Comparison of ENCODE assay signal across 8 cellular contexts in the genomic region with DNA sequence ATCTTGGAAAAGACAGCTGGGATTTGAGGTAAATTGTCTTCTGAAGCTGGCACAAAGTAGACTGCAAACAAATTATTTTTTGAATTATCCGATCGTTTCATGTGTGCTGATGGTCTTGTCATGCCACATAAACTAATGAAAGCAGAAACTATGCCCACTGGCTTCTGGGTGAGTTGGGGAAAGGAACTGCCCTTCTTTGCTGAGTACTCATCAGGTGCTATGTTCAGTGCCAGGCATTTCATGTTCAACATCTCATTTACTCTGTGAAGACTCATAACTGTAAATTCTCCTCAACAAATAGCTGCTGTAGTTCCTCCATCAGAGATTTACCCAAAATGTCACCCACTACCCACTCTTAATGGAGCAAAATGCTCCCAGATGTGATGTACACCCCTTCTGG. TPM values are rescaled to one million over a fixed set of nuclear protein-coding genes. Genes with fewer than 3 reads are reported as not detected.
DNase-seq lines count a peak whose midpoint lies in the region; ATAC-seq and TF ChIP-seq lines count a peak whose summit lies in the region.

No MANE protein-coding gene starts in this region.

- H3K36me3 Mint-ChIP-seq in endodermal cell (ENCODE audit: low read depth), result peaks cover 10% of the 10 kb centered on the region

- DNase-seq in DND-41 (no peak), endodermal cell (no peak), ovary (no peak), dedifferentiated amniotic fluid mesenchymal stem cell (ENCODE audit: extremely low spot score) (no peak), iPS-NIHi7 (ENCODE audit: extremely low spot score) (no peak), hypothalamus (lab: John Stamatoyannopoulos, UW) (no peak)

- no peak for ATAC-seq in DND-41 (ENCODE audit: insufficient read depth, low read depth)
- ATAC-seq in HG02571 (IDR thresholded peaks at IDR 0.05; ENCODE audit: unreplicated experiment), result no peak

- peak overlapping the region; percentile 56; the same call in 1 of the 2 replicates for H3K27ac ChIP-seq in DND-41 (ENCODE audit: low read length)
- no peak overlapping the region for H3K27ac ChIP-seq in OCI-LY1 (ENCODE audit: low read depth, low read length, poor library complexity, severe bottlenecking)
- no peak overlapping the region for H3K27ac ChIP-seq in endodermal cell (ENCODE audit: low read depth, low read length)
- no peak overlapping the region for H3K27ac ChIP-seq in ovary

- no peak for TF ChIP-seq EP300 in ovary (IDR thresholded peaks at IDR 0.05)

- no peaks in the 10 kb centered on the region for H3K27me3 Mint-ChIP-seq in endodermal cell (ENCODE audit: insufficient read depth)

- TF ChIP-seq POLR2A in ovary (IDR thresholded peaks at IDR 0.05), result no peak

- H3K4me3 Mint-ChIP-seq in endodermal cell, result peak overlapping the region; percentile 90

- peaks cover 7% of the 10 kb centered on the region; the same call in 1 of the 2 replicates for H3K36me3 ChIP-seq in DND-41 (ENCODE audit: insufficient read depth, low read length)
- H3K36me3 ChIP-seq in OCI-LY1 (ENCODE audit: insufficient read depth, low read length), result no peaks in the 10 kb centered on the region; the same call in 1 of the 2 replicates
- H3K36me3 ChIP-seq in endodermal cell (ENCODE audit: control insufficient read depth, insufficient read depth, low read length), result peaks cover 19% of the 10 kb centered on the region
- H3K36me3 ChIP-seq in ovary, result no peaks in the 10 kb centered on the region

- H3K79me2 ChIP-seq in DND-41 (ENCODE audit: insufficient read depth, low read length), result peaks cover 61% of the 10 kb centered on the region
- H3K79me2 ChIP-seq in OCI-LY1 (ENCODE audit: insufficient read depth, low read length), result peaks cover 47% of the 10 kb centered on the region

- H3K27ac Mint-ChIP-seq in endodermal cell, result no peak overlapping the region

- H4K20me1 ChIP-seq in DND-41 (ENCODE audit: insufficient read depth, low read length) (peaks cover 5% of the 10 kb centered on the region; the same call in 1 of the 2 replicates), OCI-LY1 (ENCODE audit: insufficient read depth, low read length) (no peaks in the 10 kb centered on the region)

- peaks cover 34% of the 10 kb centered on the region for H3K4me1 Mint-ChIP-seq in endodermal cell

- intact Hi-C loops in ovary (cut with DNase I), result no loop called here

- H2AFZ ChIP-seq in DND-41 (ENCODE audit: low read depth, low read length) (no peak overlapping the region), OCI-LY1 (ENCODE audit: low read length) (no peak overlapping the region)

- H3K4me1 ChIP-seq in DND-41 (ENCODE audit: insufficient read depth, low read length) (peaks cover 34% of the 10 kb centered on the region), OCI-LY1 (ENCODE audit: insufficient read depth, low read length, severe bottlenecking) (peaks cover 44% of the 10 kb centered on the region), endodermal cell (ENCODE audit: control insufficient read depth, insufficient read depth, low read length) (peaks cover 5% of the 10 kb centered on the region), ovary (ENCODE audit: insufficient read depth) (peaks cover 8% of the 10 kb centered on the region)

- H3K9me3 Mint-ChIP-seq in endodermal cell, result no peaks in the 10 kb centered on the region

- H3K4me2 ChIP-seq in DND-41 (ENCODE audit: insufficient read depth, low read length) (peak overlapping the region; percentile 81), OCI-LY1 (ENCODE audit: low read length) (peak overlapping the region; percentile 99)

- TF ChIP-seq CTCF in DND-41 (IDR thresholded peaks at IDR 0.05; ENCODE audit: borderline replicate concordance, extremely low read depth, low read length, poor library complexity, severe bottlenecking) (no peak), OCI-LY1 (IDR thresholded peaks at IDR 0.05; ENCODE audit: low read length) (no peak), endodermal cell (conservative IDR thresholded peaks at IDR 0.05) (no peak), ovary (IDR thresholded peaks at IDR 0.05) (no peak)

- H3K9ac ChIP-seq in DND-41 (ENCODE audit: low read depth, low read length) (peak overlapping the region; percentile 68), OCI-LY1 (ENCODE audit: low read length) (peak overlapping the region; percentile 97), endodermal cell (ENCODE audit: extremely low read depth, low read length, poor library complexity, severe bottlenecking) (peak overlapping the region; percentile 89)

- H3K9me2 ChIP-seq in OCI-LY1 (ENCODE audit: low read depth, low read length), result no peaks in the 10 kb centered on the region

- H3F3A ChIP-seq in OCI-LY1 (ENCODE audit: insufficient read depth, low read length), result no peaks in the 10 kb centered on the region

- 86 to 96% methylated on average over 2 of the region's 2 CpGs for WGBS in endodermal cell (ENCODE audit: insufficient coverage in 1 of 2, insufficient read length in 1 of 2), 2 experiments
- WGBS in ovary, 3 donors, result 40 to 57% (median 52%) methylated on average over 2 of the region's 2 CpGs

- H3K9me3 ChIP-seq in DND-41 (ENCODE audit: insufficient read depth, low read length, severe bottlenecking) (no peaks in the 10 kb centered on the region), OCI-LY1 (ENCODE audit: low read length) (no peaks in the 10 kb centered on the region), endodermal cell (ENCODE audit: control insufficient read depth, low read length) (no peaks in the 10 kb centered on the region), ovary (no peaks in the 10 kb centered on the region)

- H3K27me3 ChIP-seq in DND-41 (ENCODE audit: insufficient read depth, low read length, poor library complexity) (peaks cover 3% of the 10 kb centered on the region), OCI-LY1 (ENCODE audit: insufficient read depth, low read length) (no peaks in the 10 kb centered on the region), endodermal cell (ENCODE audit: control insufficient read depth, insufficient read depth, low read length, poor library complexity, severe bottlenecking) (no peaks in the 10 kb centered on the region), ovary (no peaks in the 10 kb centered on the region)

- peak overlapping the region; percentile 71 to 78 for H3K4me3 ChIP-seq in DND-41 (ENCODE audit: low read depth in 1 of 2, low read length in 2 of 2)
- H3K4me3 ChIP-seq in OCI-LY1 (ENCODE audit: low read depth, low read length, poor library complexity, severe bottlenecking), result peak overlapping the region; percentile 100
- peak overlapping the region; percentile 85 for H3K4me3 ChIP-seq in endodermal cell (ENCODE audit: low read length)
- H3K4me3 ChIP-seq in ovary, result peak overlapping the region; percentile 92

RNA-seq across cellular contexts. Expression of a gene that starts 1.2 kb away (rescaled TPM):
- total RNA-seq in endodermal cell, result 10 to 100 TPM; 26.2 to 35.1 TPM
- polyA plus RNA-seq in endodermal cell (2013, experiment 1 of 2), result 36.7 TPM
- 39.1 TPM for polyA plus RNA-seq in endodermal cell (2013, experiment 2 of 2)
- total RNA-seq in ovary, result 10 to 100 TPM; 13.2 to 26.9 (median 20.7) TPM
- 10 to 100 TPM; 12.9 to 18.0 TPM for polyA plus RNA-seq in ovary

RNA-seq across cellular contexts. Expression of a gene that starts 19.6 kb away (rescaled TPM):
- 10 to 100 TPM; 35.0 to 39.5 TPM for total RNA-seq in endodermal cell
- 44.2 TPM for polyA plus RNA-seq in endodermal cell (2013, experiment 1 of 2)
- polyA plus RNA-seq in endodermal cell (2013, experiment 2 of 2), result 38.5 TPM
- total RNA-seq in ovary, result 1 to 10 TPM in 3 of 7 donors, under 1 TPM in 3, not detected in 1; 0.24 to 4.8 (median 0.96) TPM
- polyA plus RNA-seq in ovary, result 1 to 10 TPM in 1 of 2 donors, under 1 TPM in 1; 0.13 to 1.3 TPM

Comparison
In these comparisons a context has a peak if more than half of its experiments do, and no peak if none do; other contexts are left out.
1. RNA of a gene that starts 19.6 kb away (total RNA-seq): 35.0 to 39.5 TPM in endodermal cell; 0.24 to 4.8 TPM in ovary; every median in the first group is over 4 times any median in the second.
2. Peak in every context shown above with its lines, with median percentiles within 50 percentile points of each other: H3K4me3 ChIP-seq and H3K9ac ChIP-seq.